In the genomic region with DNA sequence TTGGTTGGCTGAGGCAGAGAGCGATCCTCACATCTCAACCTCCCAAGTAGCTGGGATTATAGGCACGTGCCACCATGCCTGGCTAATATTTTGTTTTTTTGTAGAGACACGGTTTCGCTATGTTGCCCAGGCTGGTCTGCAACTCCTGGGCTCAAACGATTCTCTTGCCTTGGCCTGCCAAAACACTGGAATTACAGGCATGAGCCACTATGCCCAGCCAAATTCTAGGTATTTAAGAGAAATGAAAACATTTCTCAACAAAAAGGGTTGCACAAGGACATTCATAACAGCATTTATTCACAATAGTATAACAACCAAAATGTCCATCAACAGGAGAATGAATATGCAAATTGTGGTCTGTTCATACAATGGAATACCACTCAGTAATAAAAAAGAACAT, we compare ENCODE assay signal across 3 cellular contexts.
TF ChIP-seq lines count a peak whose summit lies in the region.

No MANE protein-coding gene starts in this region.

TF ChIP-seq in IMR-90, 13 proteins besides CTCF, POLR2A, EP300 and RAD21:
- TF ChIP-seq NFE2L2 (IDR thresholded peaks at IDR 0.05; ENCODE audit: low read depth, low read length) (no peak), MAFK (IDR thresholded peaks at IDR 0.05; ENCODE audit: low read depth, low read length) (no peak), MXI1 (IDR thresholded peaks at IDR 0.05; ENCODE audit: borderline replicate concordance, low read depth, low read length) (no peak), FOS (IDR thresholded peaks at IDR 0.05; ENCODE audit: low read depth, low read length) (no peak), RFX5 (IDR thresholded peaks at IDR 0.05; ENCODE audit: low read depth, low read length) (no peak)

TF ChIP-seq in HepG2, 621 proteins besides CTCF, POLR2A, EP300 and RAD21:
- TF ChIP-seq, protein P1, sequence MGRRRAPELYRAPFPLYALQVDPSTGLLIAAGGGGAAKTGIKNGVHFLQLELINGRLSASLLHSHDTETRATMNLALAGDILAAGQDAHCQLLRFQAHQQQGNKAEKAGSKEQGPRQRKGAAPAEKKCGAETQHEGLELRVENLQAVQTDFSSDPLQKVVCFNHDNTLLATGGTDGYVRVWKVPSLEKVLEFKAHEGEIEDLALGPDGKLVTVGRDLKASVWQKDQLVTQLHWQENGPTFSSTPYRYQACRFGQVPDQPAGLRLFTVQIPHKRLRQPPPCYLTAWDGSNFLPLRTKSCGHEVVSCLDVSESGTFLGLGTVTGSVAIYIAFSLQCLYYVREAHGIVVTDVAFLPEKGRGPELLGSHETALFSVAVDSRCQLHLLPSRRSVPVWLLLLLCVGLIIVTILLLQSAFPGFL (CRISPR knock-in tag; IDR thresholded peaks at IDR 0.05), result no peak
- TF ChIP-seq DNMT1 (CRISPR knock-in tag; IDR thresholded peaks at IDR 0.05), result no peak
- TF ChIP-seq HOXA9 (CRISPR knock-in tag; IDR thresholded peaks at IDR 0.05; ENCODE audit: borderline replicate concordance), result no peak
- TF ChIP-seq TRAFD1 (CRISPR knock-in tag; IDR thresholded peaks at IDR 0.05; ENCODE audit: borderline replicate concordance), result no peak
- no peak for TF ChIP-seq ZNF7 (CRISPR knock-in tag; IDR thresholded peaks at IDR 0.05)
- TF ChIP-seq SRY (CRISPR knock-in tag; IDR thresholded peaks at IDR 0.05), result no peak
- no peak for TF ChIP-seq ZNF282 (IDR thresholded peaks at IDR 0.05; ENCODE audit: partially characterized antibody)
- no peak for TF ChIP-seq MBNL3 (CRISPR knock-in tag; conservative IDR thresholded peaks at IDR 0.05)
- TF ChIP-seq ZNF550 (CRISPR knock-in tag; IDR thresholded peaks at IDR 0.05; ENCODE audit: borderline replicate concordance), result no peak
- no peak for TF ChIP-seq ZSCAN29 (CRISPR knock-in tag; conservative IDR thresholded peaks at IDR 0.05)
- no peak for TF ChIP-seq TCF7L2 (IDR thresholded peaks at IDR 0.05; ENCODE audit: low read depth, low read length)
- TF ChIP-seq ZNF879 (CRISPR knock-in tag; IDR thresholded peaks at IDR 0.05), result no peak
- TF ChIP-seq HMG20A (CRISPR knock-in tag; IDR thresholded peaks at IDR 0.05; ENCODE audit: borderline replicate concordance), result no peak
- TF ChIP-seq JUN (CRISPR knock-in tag; IDR thresholded peaks at IDR 0.05), result no peak

TF ChIP-seq in SK-N-SH, 30 proteins besides CTCF, POLR2A, EP300 and RAD21:
- no peak for TF ChIP-seq RFX5 (IDR thresholded peaks at IDR 0.05; ENCODE audit: low read length)
- TF ChIP-seq, protein P2, sequence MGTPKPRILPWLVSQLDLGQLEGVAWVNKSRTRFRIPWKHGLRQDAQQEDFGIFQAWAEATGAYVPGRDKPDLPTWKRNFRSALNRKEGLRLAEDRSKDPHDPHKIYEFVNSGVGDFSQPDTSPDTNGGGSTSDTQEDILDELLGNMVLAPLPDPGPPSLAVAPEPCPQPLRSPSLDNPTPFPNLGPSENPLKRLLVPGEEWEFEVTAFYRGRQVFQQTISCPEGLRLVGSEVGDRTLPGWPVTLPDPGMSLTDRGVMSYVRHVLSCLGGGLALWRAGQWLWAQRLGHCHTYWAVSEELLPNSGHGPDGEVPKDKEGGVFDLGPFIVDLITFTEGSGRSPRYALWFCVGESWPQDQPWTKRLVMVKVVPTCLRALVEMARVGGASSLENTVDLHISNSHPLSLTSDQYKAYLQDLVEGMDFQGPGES (IDR thresholded peaks at IDR 0.05; ENCODE audit: low read depth, low read length), result no peak
- TF ChIP-seq SMC3 (IDR thresholded peaks at IDR 0.05; ENCODE audit: low read depth, low read length), result no peak
- no peak for TF ChIP-seq FOXJ3 (CRISPR knock-in tag; IDR thresholded peaks at IDR 0.05)
- no peak for TF ChIP-seq TCF12 (IDR thresholded peaks at IDR 0.05)
- no peak for TF ChIP-seq EZH2phosphoT487 (IDR thresholded peaks at IDR 0.05; ENCODE audit: borderline replicate concordance, low read depth)
- TF ChIP-seq JUND (IDR thresholded peaks at IDR 0.05), result no peak
- TF ChIP-seq PBX3 (IDR thresholded peaks at IDR 0.05), result no peak
- TF ChIP-seq, protein P3, sequence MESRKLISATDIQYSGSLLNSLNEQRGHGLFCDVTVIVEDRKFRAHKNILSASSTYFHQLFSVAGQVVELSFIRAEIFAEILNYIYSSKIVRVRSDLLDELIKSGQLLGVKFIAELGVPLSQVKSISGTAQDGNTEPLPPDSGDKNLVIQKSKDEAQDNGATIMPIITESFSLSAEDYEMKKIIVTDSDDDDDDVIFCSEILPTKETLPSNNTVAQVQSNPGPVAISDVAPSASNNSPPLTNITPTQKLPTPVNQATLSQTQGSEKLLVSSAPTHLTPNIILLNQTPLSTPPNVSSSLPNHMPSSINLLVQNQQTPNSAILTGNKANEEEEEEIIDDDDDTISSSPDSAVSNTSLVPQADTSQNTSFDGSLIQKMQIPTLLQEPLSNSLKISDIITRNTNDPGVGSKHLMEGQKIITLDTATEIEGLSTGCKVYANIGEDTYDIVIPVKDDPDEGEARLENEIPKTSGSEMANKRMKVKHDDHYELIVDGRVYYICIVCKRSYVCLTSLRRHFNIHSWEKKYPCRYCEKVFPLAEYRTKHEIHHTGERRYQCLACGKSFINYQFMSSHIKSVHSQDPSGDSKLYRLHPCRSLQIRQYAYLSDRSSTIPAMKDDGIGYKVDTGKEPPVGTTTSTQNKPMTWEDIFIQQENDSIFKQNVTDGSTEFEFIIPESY (IDR thresholded peaks at IDR 0.05; ENCODE audit: borderline replicate concordance, low read depth), result no peak
- no peak for TF ChIP-seq NRF1 (IDR thresholded peaks at IDR 0.05; ENCODE audit: low read depth, low read length)
- no peak for TF ChIP-seq SIN3A (IDR thresholded peaks at IDR 0.05; ENCODE audit: borderline replicate concordance, low read depth, low read length)
- TF ChIP-seq TAF1 (IDR thresholded peaks at IDR 0.05; ENCODE audit: borderline replicate concordance, low read depth, low read length), result no peak
- no peak for TF ChIP-seq FOXM1 (IDR thresholded peaks at IDR 0.05; ENCODE audit: low read depth)
- no peak for TF ChIP-seq NFIC (IDR thresholded peaks at IDR 0.05; ENCODE audit: borderline replicate concordance)
- TF ChIP-seq YY1 (IDR thresholded peaks at IDR 0.05; ENCODE audit: low read depth), result no peak
- no peak for TF ChIP-seq CHD2 (IDR thresholded peaks at IDR 0.05; ENCODE audit: low read length, partially characterized antibody)
- TF ChIP-seq RCOR1 (IDR thresholded peaks at IDR 0.05; ENCODE audit: low read length), result no peak
- no peak for TF ChIP-seq MXI1 (IDR thresholded peaks at IDR 0.05; ENCODE audit: low read depth, low read length)
- no peak for TF ChIP-seq GABPA (IDR thresholded peaks at IDR 0.05; ENCODE audit: low read depth)
- TF ChIP-seq FOSL2 (IDR thresholded peaks at IDR 0.05; ENCODE audit: borderline replicate concordance, low read depth), result no peak
